In genomic region chr2:175709248-175709647, GRCh38 we compare ENCODE assay signal across 18 cellular contexts.
DNase-seq lines count a peak whose midpoint lies in the region; TF ChIP-seq lines count a peak whose summit lies in the region.
"Had no signal": no experiment of that assay in that cellular context is flagged by ENCODE, and none has a peak within 500 bp of the region (broad histone marks: within the 10 kb centered on the region; RNA-seq: fewer than 3 reads in every experiment).

No MANE protein-coding gene starts in this region.

- H3K4me3 ChIP-seq in Loucy (ENCODE audit: low read length, poor library complexity, severe bottlenecking) (no peak overlapping the region), PC-9 (no peak overlapping the region), mesendoderm (ENCODE audit: low read length) (no peak overlapping the region), vagina (no peak overlapping the region)

- POLR2A ChIA-PET in PC-9 (lab: Charles Lee; ENCODE audit: unreplicated experiment) = no interaction called here

- H2AFZ ChIP-seq in Loucy (ENCODE audit: low read length) = peak overlapping the region; percentile 76
- H2AFZ ChIP-seq in PC-9 = 0 out of 2 replicates have a peak overlapping the region, but pooled peaks have one; percentile 4

- H3K27ac ChIP-seq in PC-9 (no peak overlapping the region), mesendoderm (ENCODE audit: low read depth, low read length) (no peak overlapping the region), vagina (no peak overlapping the region)

- H3K56ac ChIP-seq in mesendoderm (ENCODE audit: low read length) = no peak overlapping the region

- no CpG with 5 or more reads among the region's 6 CpGs for WGBS in mesendoderm (ENCODE audit: extremely low coverage, insufficient coverage, low lambda C conversion rate)

- H2BK5ac ChIP-seq in mesendoderm (ENCODE audit: low read length) = no peak overlapping the region

- BruUV-seq in PC-9 (replicated peaks; lab: Mats Ljungman, UMichigan) = no TSS peak

- H3K4me1 ChIP-seq in Loucy (ENCODE audit: insufficient read depth, low read length, poor library complexity, severe bottlenecking) (no peaks in the 10 kb centered on the region), PC-9 (replicated peaks; ENCODE audit: insufficient read depth) (no peaks in the 10 kb centered on the region), mesendoderm (ENCODE audit: control insufficient read depth, low read depth, low read length) (no peaks in the 10 kb centered on the region), vagina (no peaks in the 10 kb centered on the region)

- H4K20me1 ChIP-seq in Loucy (ENCODE audit: insufficient read depth, low read length, poor library complexity, severe bottlenecking) (no peaks in the 10 kb centered on the region), PC-9 (ENCODE audit: insufficient read depth) (no peaks in the 10 kb centered on the region)

- H3K18ac ChIP-seq in mesendoderm (ENCODE audit: low read length) = no peak overlapping the region

- no peak overlapping the region for H2BK15ac ChIP-seq in mesendoderm (replicated peaks; ENCODE audit: low read depth)

- H3K9me2 ChIP-seq in Loucy (replicated peaks; ENCODE audit: low read depth, low read length) = no peaks in the 10 kb centered on the region
- no peaks in the 10 kb centered on the region for H3K9me2 ChIP-seq in PC-9 (ENCODE audit: insufficient read depth)
- H3K9me2 ChIP-seq: SK-N-SH had no signal

- H3K23ac ChIP-seq in mesendoderm (ENCODE audit: low read length) = no peak overlapping the region

- H3F3A ChIP-seq in Loucy (ENCODE audit: low read depth) = no peaks in the 10 kb centered on the region
- H3F3A ChIP-seq in PC-9 (ENCODE audit: insufficient read depth, low read depth) = no peaks in the 10 kb centered on the region

- H2BK120ac ChIP-seq in mesendoderm (ENCODE audit: low read depth, low read length) = no peak overlapping the region

- no peak for TF ChIP-seq POLR2A in vagina (IDR thresholded peaks at IDR 0.05)

- TF ChIP-seq CTCF in Loucy (conservative IDR thresholded peaks at IDR 0.05; ENCODE audit: low read length) (no peak), PC-9 (conservative IDR thresholded peaks at IDR 0.05) (no peak), vagina (IDR thresholded peaks at IDR 0.05) (no peak)

- no peak overlapping the region for H2AK5ac ChIP-seq in mesendoderm (ENCODE audit: low read length)

- H3K9ac ChIP-seq in Loucy (ENCODE audit: low read depth, low read length, poor library complexity, severe bottlenecking) (no peak overlapping the region), mesendoderm (ENCODE audit: low read length) (no peak overlapping the region)
- H3K9ac ChIP-seq: SK-N-SH had no signal

- H4K5ac ChIP-seq in mesendoderm (ENCODE audit: low read length) = no peak overlapping the region

- no peaks in the 10 kb centered on the region for H3K79me1 ChIP-seq in mesendoderm (ENCODE audit: low read length)

- H3K79me2 ChIP-seq in Loucy (ENCODE audit: insufficient read depth, low read length) (no peaks in the 10 kb centered on the region), PC-9 (ENCODE audit: low read depth) (no peaks in the 10 kb centered on the region), mesendoderm (ENCODE audit: control insufficient read depth, insufficient read depth, low read length) (no peaks in the 10 kb centered on the region)

- H3K36me3 ChIP-seq in Loucy (ENCODE audit: insufficient read depth, low read length) (no peaks in the 10 kb centered on the region), PC-9 (ENCODE audit: low read depth) (no peaks in the 10 kb centered on the region), mesendoderm (ENCODE audit: control insufficient read depth, insufficient read depth, low read length) (no peaks in the 10 kb centered on the region), vagina (no peaks in the 10 kb centered on the region)

- CTCF ChIA-PET in PC-9 (lab: Charles Lee) = no interaction called here

- intact Hi-C loops in PC-9 (cut with micrococcal nuclease; ENCODE audit: unreplicated experiment) = no loop called here
- intact Hi-C loops in vagina (cut with DNase I) = no loop called here

- DNase-seq in Daoy (ENCODE audit: low read depth) = peak; percentile 24
- no peak for DNase-seq in PC-9
- DNase-seq in mesendoderm = peak; percentile 8
- DNase-seq in NCI-H524 (lab: John Stamatoyannopoulos, UW) = no peak
- no peak for DNase-seq in vagina (ENCODE audit: extremely low spot score in 2 of 2)
- DNase-seq in GF-D8 (lab: John Stamatoyannopoulos, UW) = no peak
- DNase-seq: CD4-positive, CD25-positive, alpha-beta regulatory T cell; DMS79 treated with DMSO at 0.1 percent for 48 hours; H7; HFFc6; KBM-7; NCI-H1092 treated with DMSO at 0.1 percent for 48 hours; NCI-H146; NCI-H2081 treated with DMSO at 0.1 percent for 48 hours; NCI-H510A; SIG-M5; SK-N-SH had no signal

- no peak overlapping the region for H3K4me2 ChIP-seq in Loucy (ENCODE audit: low read depth, low read length, poor library complexity, severe bottlenecking)
- H3K4me2 ChIP-seq in PC-9 = no peak overlapping the region
- H3K4me2 ChIP-seq in mesendoderm (ENCODE audit: low read length) = no peak overlapping the region
- H3K4me2 ChIP-seq: SK-N-SH had no signal

- H3K4ac ChIP-seq in mesendoderm (ENCODE audit: low read depth, low read length) = no peak overlapping the region

- H4K8ac ChIP-seq in mesendoderm (ENCODE audit: low read depth, low read length) = no peak overlapping the region

- H3K9me3 ChIP-seq in Loucy (ENCODE audit: insufficient read depth, low read depth, low read length) (no peaks in the 10 kb centered on the region), PC-9 (ENCODE audit: insufficient read depth, low read depth) (no peaks in the 10 kb centered on the region), vagina (no peaks in the 10 kb centered on the region)
- H3K9me3 ChIP-seq: SK-N-SH had no signal

- H3K27me3 ChIP-seq in Loucy (ENCODE audit: insufficient read depth, low read length, poor library complexity, severe bottlenecking) (no peaks in the 10 kb centered on the region), PC-9 (ENCODE audit: insufficient read depth, low read depth) (peaks cover 33% of the 10 kb centered on the region; the same call in 1 of the 2 replicates), mesendoderm (ENCODE audit: insufficient read depth, low read length, poor library complexity) (no peaks in the 10 kb centered on the region), vagina (no peaks in the 10 kb centered on the region)

Comparison
In these comparisons a context has a peak if more than half of its experiments do, and no peak if none do; other contexts are left out.
1. DNase-seq: peak in Daoy (single experiment) and mesendoderm (single experiment); none in PC-9 (0 of 2), NCI-H524 (0 of 2), vagina (0 of 2) and GF-D8 (single experiment).